ENCODE assay signal across 1 cellular context in the genomic region with DNA sequence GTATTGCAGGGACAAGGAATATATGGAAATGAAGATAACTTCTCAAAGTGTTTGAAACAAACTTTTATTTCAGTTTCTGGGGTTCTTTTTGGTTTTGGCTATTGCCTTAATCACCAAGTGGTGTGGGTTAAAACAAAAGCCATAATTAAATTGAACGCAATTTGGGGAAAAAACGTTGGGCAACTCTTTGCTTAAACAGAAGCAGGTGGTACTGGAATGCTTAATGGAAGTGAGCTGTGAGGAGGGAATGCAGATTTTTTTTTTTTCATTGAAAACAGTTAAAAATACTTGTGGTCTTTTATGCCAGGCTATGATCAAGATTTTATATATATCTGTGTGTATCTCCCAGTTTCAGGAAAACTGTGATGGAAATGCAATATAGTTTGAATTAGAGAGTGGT.
A peak's percentile ranks its signal among the peaks of the same experiment; 100 is the strongest.
TF ChIP-seq lines count a peak whose summit lies in the region.

No MANE protein-coding gene starts in this region.

TF ChIP-seq in SK-N-SH, 30 proteins besides CTCF, POLR2A, EP300 and RAD21 (continued from another document):
- TF ChIP-seq JUND (IDR thresholded peaks at IDR 0.05), result peak; percentile 34
- no peak for TF ChIP-seq POLR2AphosphoS5 (IDR thresholded peaks at IDR 0.05; ENCODE audit: low read depth, low read length)
- TF ChIP-seq, protein P1, sequence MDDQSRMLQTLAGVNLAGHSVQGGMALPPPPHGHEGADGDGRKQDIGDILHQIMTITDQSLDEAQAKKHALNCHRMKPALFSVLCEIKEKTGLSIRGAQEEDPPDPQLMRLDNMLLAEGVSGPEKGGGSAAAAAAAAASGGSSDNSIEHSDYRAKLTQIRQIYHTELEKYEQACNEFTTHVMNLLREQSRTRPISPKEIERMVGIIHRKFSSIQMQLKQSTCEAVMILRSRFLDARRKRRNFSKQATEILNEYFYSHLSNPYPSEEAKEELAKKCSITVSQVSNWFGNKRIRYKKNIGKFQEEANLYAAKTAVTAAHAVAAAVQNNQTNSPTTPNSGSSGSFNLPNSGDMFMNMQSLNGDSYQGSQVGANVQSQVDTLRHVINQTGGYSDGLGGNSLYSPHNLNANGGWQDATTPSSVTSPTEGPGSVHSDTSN (IDR thresholded peaks at IDR 0.05), result no peak
- no peak for TF ChIP-seq MXI1 (IDR thresholded peaks at IDR 0.05; ENCODE audit: low read depth, low read length)
- no peak for TF ChIP-seq RCOR1 (IDR thresholded peaks at IDR 0.05; ENCODE audit: low read length)
- peak; percentile 80; the same call in 1 of the 2 replicates for TF ChIP-seq TEAD4 (IDR thresholded peaks at IDR 0.05; ENCODE audit: borderline replicate concordance, insufficient read depth)
- no peak for TF ChIP-seq CHD2 (IDR thresholded peaks at IDR 0.05; ENCODE audit: low read length, partially characterized antibody)
- no peak for TF ChIP-seq ZBTB33 (IDR thresholded peaks at IDR 0.05; ENCODE audit: borderline replicate concordance, low read depth)
- TF ChIP-seq, protein P2, sequence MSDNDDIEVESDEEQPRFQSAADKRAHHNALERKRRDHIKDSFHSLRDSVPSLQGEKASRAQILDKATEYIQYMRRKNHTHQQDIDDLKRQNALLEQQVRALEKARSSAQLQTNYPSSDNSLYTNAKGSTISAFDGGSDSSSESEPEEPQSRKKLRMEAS (IDR thresholded peaks at IDR 0.05; ENCODE audit: low read depth), result no peak
- peak; percentile 56; the same call in 1 of the 2 replicates for TF ChIP-seq MEF2A (IDR thresholded peaks at IDR 0.05; ENCODE audit: borderline replicate concordance, low read depth)
- TF ChIP-seq, protein P3, sequence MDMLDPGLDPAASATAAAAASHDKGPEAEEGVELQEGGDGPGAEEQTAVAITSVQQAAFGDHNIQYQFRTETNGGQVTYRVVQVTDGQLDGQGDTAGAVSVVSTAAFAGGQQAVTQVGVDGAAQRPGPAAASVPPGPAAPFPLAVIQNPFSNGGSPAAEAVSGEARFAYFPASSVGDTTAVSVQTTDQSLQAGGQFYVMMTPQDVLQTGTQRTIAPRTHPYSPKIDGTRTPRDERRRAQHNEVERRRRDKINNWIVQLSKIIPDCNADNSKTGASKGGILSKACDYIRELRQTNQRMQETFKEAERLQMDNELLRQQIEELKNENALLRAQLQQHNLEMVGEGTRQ (IDR thresholded peaks at IDR 0.05; ENCODE audit: borderline replicate concordance, low read depth, low read length), result no peak
TF ChIP-seq in SK-N-SH: peak in this region for 8.
